8 cellular contexts compared by ENCODE assay signal in the genomic region with DNA sequence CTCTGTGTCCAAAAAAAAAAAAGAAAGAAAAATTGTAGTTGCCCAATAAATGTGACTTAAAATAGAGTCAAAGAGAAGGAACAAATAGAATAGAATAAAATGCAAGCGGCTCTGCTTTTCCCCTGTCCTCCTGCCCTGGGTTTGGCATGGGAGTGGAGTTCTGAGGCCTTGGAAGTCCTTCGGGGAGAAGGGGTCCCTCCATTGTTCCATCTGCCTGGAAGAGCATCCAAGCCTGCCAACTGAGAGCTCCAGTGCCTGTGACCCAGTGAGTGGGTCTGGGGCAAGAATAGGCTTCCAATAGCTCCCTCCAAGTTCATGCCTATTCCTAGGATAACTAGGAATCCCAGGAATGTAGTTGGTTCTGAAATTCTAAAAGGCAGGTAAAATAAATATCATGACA.
"Had no signal": no experiment of that assay in that cellular context is flagged by ENCODE, and none has a peak within 500 bp of the region (broad histone marks: within the 10 kb centered on the region; RNA-seq: fewer than 3 reads in every experiment).

No MANE protein-coding gene starts in this region.

- H3K9ac ChIP-seq: KMS-11 had no signal

- FAIRE-seq: H54, HepG2 had no signal

- H3K27ac ChIP-seq: HL-60, KMS-11 had no signal

- ATAC-seq: HepG2 had no signal

- DNase-seq: GOT3, H9, HCEC 1CT, KBM-7 had no signal

- H3K4me2 ChIP-seq: KMS-11 had no signal
